1 cellular context compared by ENCODE assay signal in the genomic region with DNA sequence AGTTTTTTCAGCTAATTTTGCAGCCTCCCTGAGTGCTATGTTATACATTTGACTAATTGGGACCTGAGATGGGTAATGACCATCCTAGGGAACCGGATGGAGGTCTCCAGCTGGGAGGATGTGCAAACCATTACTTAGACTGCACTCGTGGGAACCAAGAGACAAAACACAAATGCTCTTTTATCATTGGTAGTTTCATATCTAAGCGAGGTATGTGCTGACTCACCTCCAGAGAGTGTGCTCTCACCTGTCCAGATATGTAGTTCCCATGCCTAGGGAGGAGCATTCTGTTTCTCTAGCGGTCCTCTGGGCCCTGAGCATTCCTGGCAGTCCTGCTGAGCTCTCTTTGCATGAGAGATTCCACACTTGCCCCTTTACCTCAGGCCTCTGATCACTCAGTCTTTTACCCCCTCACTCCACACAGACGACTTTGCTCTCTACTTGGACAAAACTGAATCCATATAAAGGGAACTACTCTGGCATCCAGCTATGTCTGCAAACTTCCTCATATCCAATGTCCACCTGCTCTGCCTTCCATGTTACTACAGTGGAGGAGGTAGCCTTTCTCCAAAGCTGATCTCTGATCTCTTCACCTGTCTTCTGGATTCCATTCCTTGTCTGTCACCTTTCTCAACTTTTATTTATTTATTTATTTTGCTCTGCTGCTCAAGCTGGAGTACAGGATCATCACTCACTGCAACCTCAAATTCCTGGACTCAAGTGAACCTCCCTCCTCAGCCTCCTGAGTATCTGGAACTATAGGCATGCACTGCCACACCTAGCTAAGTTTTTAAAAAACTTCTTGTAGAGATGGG.
TF ChIP-seq lines count a peak whose summit lies in the region.

No MANE protein-coding gene starts in this region.

TF ChIP-seq in GM12878, 131 proteins besides CTCF, POLR2A, EP300 and RAD21 (continued from another document):
- TF ChIP-seq, protein P1, sequence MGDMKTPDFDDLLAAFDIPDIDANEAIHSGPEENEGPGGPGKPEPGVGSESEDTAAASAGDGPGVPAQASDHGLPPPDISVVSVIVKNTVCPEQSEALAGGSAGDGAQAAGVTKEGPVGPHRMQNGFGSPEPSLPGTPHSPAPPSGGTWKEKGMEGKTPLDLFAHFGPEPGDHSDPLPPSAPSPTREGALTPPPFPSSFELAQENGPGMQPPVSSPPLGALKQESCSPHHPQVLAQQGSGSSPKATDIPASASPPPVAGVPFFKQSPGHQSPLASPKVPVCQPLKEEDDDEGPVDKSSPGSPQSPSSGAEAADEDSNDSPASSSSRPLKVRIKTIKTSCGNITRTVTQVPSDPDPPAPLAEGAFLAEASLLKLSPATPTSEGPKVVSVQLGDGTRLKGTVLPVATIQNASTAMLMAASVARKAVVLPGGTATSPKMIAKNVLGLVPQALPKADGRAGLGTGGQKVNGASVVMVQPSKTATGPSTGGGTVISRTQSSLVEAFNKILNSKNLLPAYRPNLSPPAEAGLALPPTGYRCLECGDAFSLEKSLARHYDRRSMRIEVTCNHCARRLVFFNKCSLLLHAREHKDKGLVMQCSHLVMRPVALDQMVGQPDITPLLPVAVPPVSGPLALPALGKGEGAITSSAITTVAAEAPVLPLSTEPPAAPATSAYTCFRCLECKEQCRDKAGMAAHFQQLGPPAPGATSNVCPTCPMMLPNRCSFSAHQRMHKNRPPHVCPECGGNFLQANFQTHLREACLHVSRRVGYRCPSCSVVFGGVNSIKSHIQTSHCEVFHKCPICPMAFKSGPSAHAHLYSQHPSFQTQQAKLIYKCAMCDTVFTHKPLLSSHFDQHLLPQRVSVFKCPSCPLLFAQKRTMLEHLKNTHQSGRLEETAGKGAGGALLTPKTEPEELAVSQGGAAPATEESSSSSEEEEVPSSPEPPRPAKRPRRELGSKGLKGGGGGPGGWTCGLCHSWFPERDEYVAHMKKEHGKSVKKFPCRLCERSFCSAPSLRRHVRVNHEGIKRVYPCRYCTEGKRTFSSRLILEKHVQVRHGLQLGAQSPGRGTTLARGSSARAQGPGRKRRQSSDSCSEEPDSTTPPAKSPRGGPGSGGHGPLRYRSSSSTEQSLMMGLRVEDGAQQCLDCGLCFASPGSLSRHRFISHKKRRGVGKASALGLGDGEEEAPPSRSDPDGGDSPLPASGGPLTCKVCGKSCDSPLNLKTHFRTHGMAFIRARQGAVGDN (IDR thresholded peaks at IDR 0.05), result peak; percentile 77
- TF ChIP-seq BHLHE40 (IDR thresholded peaks at IDR 0.05; ENCODE audit: borderline replicate concordance in 1 of 2, low read depth in 2 of 2, low read length in 1 of 2) (peak; percentile 18 to 27; a peak in 2 of 4 replicates), MTA2 (IDR thresholded peaks at IDR 0.05; ENCODE audit: low read depth) (peak; percentile 87), EED (IDR thresholded peaks at IDR 0.05; ENCODE audit: low read depth) (peak; percentile 93), ATF7 (IDR thresholded peaks at IDR 0.05; ENCODE audit: low read depth) (peak; percentile 42; the same call in 1 of the 2 replicates), YY1 (IDR thresholded peaks at IDR 0.05; ENCODE audit: low read depth, low read length) (peak; percentile 59), RBBP5 (conservative IDR thresholded peaks at IDR 0.05) (no peak), SREBF1 (IDR thresholded peaks at IDR 0.05; ENCODE audit: low read length) (no peak), SUPT20H (IDR thresholded peaks at IDR 0.05; ENCODE audit: borderline replicate concordance, control insufficient read depth, low read depth, low read length) (no peak), SMAD1 (IDR thresholded peaks at IDR 0.05; ENCODE audit: low read depth, partially characterized antibody) (peak; percentile 87), ZNF274 (IDR thresholded peaks at IDR 0.05; ENCODE audit: insufficient read depth, insufficient read length) (no peak), TCF3 (IDR thresholded peaks at IDR 0.05; ENCODE audit: borderline replicate concordance, insufficient read depth, low read depth, low read length) (peak; percentile 80), SRF (IDR thresholded peaks at IDR 0.05; ENCODE audit: low read depth in 2 of 2, low read length in 2 of 2) (0 out of 4 replicates have a peak, but pooled peaks of 1 of the 2 experiments have one; percentile 3), PAX5 (IDR thresholded peaks at IDR 0.05; ENCODE audit: borderline replicate concordance, low read depth, low read length) (peak; percentile 65), BACH1 (IDR thresholded peaks at IDR 0.05; ENCODE audit: borderline replicate concordance) (peak; percentile 81; the same call in 1 of the 2 replicates), PBX3 (IDR thresholded peaks at IDR 0.05; ENCODE audit: insufficient replicate concordance, low read depth, low read length) (peak; percentile 23), POLR2AphosphoS5 (IDR thresholded peaks at IDR 0.05; ENCODE audit: low read length) (peak; percentile 64), IKZF2 (IDR thresholded peaks at IDR 0.05) (peak; percentile 67 to 69), BCL3 (IDR thresholded peaks at IDR 0.05; ENCODE audit: borderline replicate concordance, insufficient read depth, low read depth, low read length, poor library complexity, severe bottlenecking) (peak; percentile 100)
- TF ChIP-seq, protein P2, sequence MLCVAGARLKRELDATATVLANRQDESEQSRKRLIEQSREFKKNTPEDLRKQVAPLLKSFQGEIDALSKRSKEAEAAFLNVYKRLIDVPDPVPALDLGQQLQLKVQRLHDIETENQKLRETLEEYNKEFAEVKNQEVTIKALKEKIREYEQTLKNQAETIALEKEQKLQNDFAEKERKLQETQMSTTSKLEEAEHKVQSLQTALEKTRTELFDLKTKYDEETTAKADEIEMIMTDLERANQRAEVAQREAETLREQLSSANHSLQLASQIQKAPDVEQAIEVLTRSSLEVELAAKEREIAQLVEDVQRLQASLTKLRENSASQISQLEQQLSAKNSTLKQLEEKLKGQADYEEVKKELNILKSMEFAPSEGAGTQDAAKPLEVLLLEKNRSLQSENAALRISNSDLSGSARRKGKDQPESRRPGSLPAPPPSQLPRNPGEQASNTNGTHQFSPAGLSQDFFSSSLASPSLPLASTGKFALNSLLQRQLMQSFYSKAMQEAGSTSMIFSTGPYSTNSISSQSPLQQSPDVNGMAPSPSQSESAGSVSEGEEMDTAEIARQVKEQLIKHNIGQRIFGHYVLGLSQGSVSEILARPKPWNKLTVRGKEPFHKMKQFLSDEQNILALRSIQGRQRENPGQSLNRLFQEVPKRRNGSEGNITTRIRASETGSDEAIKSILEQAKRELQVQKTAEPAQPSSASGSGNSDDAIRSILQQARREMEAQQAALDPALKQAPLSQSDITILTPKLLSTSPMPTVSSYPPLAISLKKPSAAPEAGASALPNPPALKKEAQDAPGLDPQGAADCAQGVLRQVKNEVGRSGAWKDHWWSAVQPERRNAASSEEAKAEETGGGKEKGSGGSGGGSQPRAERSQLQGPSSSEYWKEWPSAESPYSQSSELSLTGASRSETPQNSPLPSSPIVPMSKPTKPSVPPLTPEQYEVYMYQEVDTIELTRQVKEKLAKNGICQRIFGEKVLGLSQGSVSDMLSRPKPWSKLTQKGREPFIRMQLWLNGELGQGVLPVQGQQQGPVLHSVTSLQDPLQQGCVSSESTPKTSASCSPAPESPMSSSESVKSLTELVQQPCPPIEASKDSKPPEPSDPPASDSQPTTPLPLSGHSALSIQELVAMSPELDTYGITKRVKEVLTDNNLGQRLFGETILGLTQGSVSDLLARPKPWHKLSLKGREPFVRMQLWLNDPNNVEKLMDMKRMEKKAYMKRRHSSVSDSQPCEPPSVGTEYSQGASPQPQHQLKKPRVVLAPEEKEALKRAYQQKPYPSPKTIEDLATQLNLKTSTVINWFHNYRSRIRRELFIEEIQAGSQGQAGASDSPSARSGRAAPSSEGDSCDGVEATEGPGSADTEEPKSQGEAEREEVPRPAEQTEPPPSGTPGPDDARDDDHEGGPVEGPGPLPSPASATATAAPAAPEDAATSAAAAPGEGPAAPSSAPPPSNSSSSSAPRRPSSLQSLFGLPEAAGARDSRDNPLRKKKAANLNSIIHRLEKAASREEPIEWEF (IDR thresholded peaks at IDR 0.05; ENCODE audit: insufficient replicate concordance, low read depth, low read length), result peak; percentile 96
TF ChIP-seq in GM12878: peak in this region for 36.
